Comparison of ENCODE assay signal across 8 cellular contexts in the genomic region with DNA sequence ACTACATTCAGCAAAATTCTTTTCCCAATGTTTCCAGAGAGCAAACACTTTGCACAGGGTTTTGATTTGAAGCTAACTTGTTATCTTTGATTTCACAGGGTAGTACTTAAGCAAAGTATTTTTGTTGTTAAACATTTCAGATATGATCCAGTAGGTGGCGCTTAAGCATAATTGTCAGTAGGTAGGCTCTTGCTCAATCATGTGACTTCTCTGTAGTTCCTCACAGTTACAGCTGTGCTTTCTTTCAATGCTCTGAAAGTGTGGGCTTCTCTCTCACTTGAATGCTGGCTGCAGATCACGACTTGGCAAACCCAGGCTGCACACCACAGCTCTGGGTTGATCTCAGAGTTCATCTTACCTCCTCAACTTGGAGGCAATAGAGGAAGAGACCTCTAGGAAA.
DNase-seq lines count a peak whose midpoint lies in the region; ATAC-seq and TF ChIP-seq lines count a peak whose summit lies in the region.

No MANE protein-coding gene starts in this region.

- H3K36me3 ChIP-seq in OCI-LY3 (replicated peaks; ENCODE audit: low read depth, low read length): no peaks in the 10 kb centered on the region

- no peak overlapping the region for H3K4me3 Mint-ChIP-seq in activated CD8-positive, alpha-beta T cell treated with anti-CD3 and anti-CD28 coated beads for 36 hours

- H3K9me3 Mint-ChIP-seq in activated CD8-positive, alpha-beta T cell treated with anti-CD3 and anti-CD28 coated beads for 36 hours: peaks cover 2% of the 10 kb centered on the region

- H3K36me3 Mint-ChIP-seq in activated CD8-positive, alpha-beta T cell treated with anti-CD3 and anti-CD28 coated beads for 36 hours (ENCODE audit: low read depth): no peaks in the 10 kb centered on the region

- H3K4me3 ChIP-seq in OCI-LY3 (ENCODE audit: low read length): peak overlapping the region; percentile 56

- H3K27me3 Mint-ChIP-seq in activated CD8-positive, alpha-beta T cell treated with anti-CD3 and anti-CD28 coated beads for 36 hours: no peaks in the 10 kb centered on the region

- peak overlapping the region; percentile 38 for H3K9ac ChIP-seq in OCI-LY3 (ENCODE audit: low read length)

- no peaks in the 10 kb centered on the region for H4K20me1 ChIP-seq in OCI-LY3 (ENCODE audit: insufficient read depth, low read length)

- ATAC-seq in HG02840 (IDR thresholded peaks at IDR 0.05; ENCODE audit: low FRiP score, unreplicated experiment) (peak; percentile 63), GM21447 (IDR thresholded peaks at IDR 0.05; ENCODE audit: unreplicated experiment) (no peak)
- ATAC-seq in activated CD8-positive, alpha-beta T cell treated with anti-CD3 and anti-CD28 coated beads for 36 hours: no peak

- intact Hi-C loops in activated CD8-positive, alpha-beta T cell treated with anti-CD3 and anti-CD28 coated beads for 36 hours (cut with micrococcal nuclease): no loop called here

- H3K4me1 Mint-ChIP-seq in activated CD8-positive, alpha-beta T cell treated with anti-CD3 and anti-CD28 coated beads for 36 hours (ENCODE audit: low read depth): no peaks in the 10 kb centered on the region

- no peaks in the 10 kb centered on the region for H3K9me3 ChIP-seq in OCI-LY3 (ENCODE audit: insufficient read depth, low read length)

- H3K4me1 ChIP-seq in OCI-LY3 (ENCODE audit: low read length): peaks cover 9% of the 10 kb centered on the region

- H3K79me2 ChIP-seq in OCI-LY3 (ENCODE audit: low read length): no peaks in the 10 kb centered on the region

- H3K4me2 ChIP-seq in OCI-LY3 (ENCODE audit: low read length): peak overlapping the region; percentile 69

- no peak overlapping the region for H3K27ac ChIP-seq in OCI-LY3 (ENCODE audit: low read length)

- peak; percentile 60 for TF ChIP-seq CTCF in OCI-LY3 (IDR thresholded peaks at IDR 0.05; ENCODE audit: low read depth, low read length)
- no peak for TF ChIP-seq CTCF in activated CD8-positive, alpha-beta T cell treated with anti-CD3 and anti-CD28 coated beads for 36 hours (IDR thresholded peaks at IDR 0.05)

- CTCF ChIA-PET in activated CD8-positive, alpha-beta T cell treated with anti-CD3 and anti-CD28 coated beads for 36 hours (lab: Charles Lee): interaction anchor here (0.6 to 0.9 kb wide), 2 partner anchors 15 to 1423 kb away, joined by 3 read pairs; no protein-coding TSS in a partner anchor

- POLR2A ChIA-PET in activated CD8-positive, alpha-beta T cell treated with anti-CD3 and anti-CD28 coated beads for 36 hours (lab: Charles Lee): no interaction called here

- no peaks in the 10 kb centered on the region for H3K27me3 ChIP-seq in OCI-LY3 (ENCODE audit: low read depth, low read length)

- H3K27ac Mint-ChIP-seq in activated CD8-positive, alpha-beta T cell treated with anti-CD3 and anti-CD28 coated beads for 36 hours: no peak overlapping the region

- peak; percentile 26 to 43 for DNase-seq in NCI-H2081 (lab: John Stamatoyannopoulos, UW)
- no peak for DNase-seq in NCI-H2081 treated with DMSO at 0.1 percent for 48 hours (lab: John Stamatoyannopoulos, UW)
- peak; percentile 13 for DNase-seq in globus pallidus (ENCODE audit: low spot score)
- DNase-seq in activated CD8-positive, alpha-beta T cell treated with anti-CD3 and anti-CD28 coated beads for 36 hours: no peak
- DNase-seq in 8988T: no peak

- peak overlapping the region; percentile 95 for H2AFZ ChIP-seq in OCI-LY3 (ENCODE audit: low read depth, low read length)

Comparison
In these comparisons a context has a peak if more than half of its experiments do, and no peak if none do; other contexts are left out.
1. DNase-seq: peak in NCI-H2081 (2 of 2) and globus pallidus (single experiment); none in NCI-H2081 treated with DMSO at 0.1 percent for 48 hours (single experiment), activated CD8-positive, alpha-beta T cell treated with anti-CD3 and anti-CD28 coated beads for 36 hours (single experiment) and 8988T (single experiment).